21 cellular contexts compared by ENCODE assay signal in genomic region chr13:87769445-87769844, GRCh38.
DNase-seq lines count a peak whose midpoint lies in the region; ATAC-seq and TF ChIP-seq lines count a peak whose summit lies in the region.
"Had no signal": no experiment of that assay in that cellular context is flagged by ENCODE, and none has a peak within 500 bp of the region (broad histone marks: within the 10 kb centered on the region; RNA-seq: fewer than 3 reads in every experiment).

No MANE protein-coding gene starts in this region.

- no peak overlapping the region for H2BK15ac ChIP-seq in mesendoderm (replicated peaks; ENCODE audit: low read depth)

- no peak overlapping the region for H4K8ac ChIP-seq in mesendoderm (ENCODE audit: low read depth, low read length)

- H2AK5ac ChIP-seq in mesendoderm (ENCODE audit: low read length): no peak overlapping the region

- no peak overlapping the region for H4K5ac ChIP-seq in mesendoderm (ENCODE audit: low read length)

- no peak overlapping the region for H3K56ac ChIP-seq in mesendoderm (ENCODE audit: low read length)

- CTCF ChIA-PET in WTC11 (lab: Charles Lee): no interaction called here

- H3K4me1 Mint-ChIP-seq in WTC11: peaks cover 25% of the 10 kb centered on the region
- H3K4me1 Mint-ChIP-seq: B cell had no signal

- no CpG with 5 or more reads among the region's 4 CpGs for WGBS in mesendoderm (ENCODE audit: extremely low coverage, insufficient coverage, low lambda C conversion rate)

- H3K9me3 ChIP-seq in NT2/D1 (ENCODE audit: insufficient read depth, low read length): no peaks in the 10 kb centered on the region
- H3K9me3 ChIP-seq: A549; BLaER1 treated with 17β-estradiol and CSF1 and Interleukin-3, amounts not matched to agents 10 nM and 100 nM; Caco-2 had no signal

- H2BK120ac ChIP-seq in mesendoderm (ENCODE audit: low read depth, low read length): no peak overlapping the region

- peaks cover 22% of the 10 kb centered on the region for H3K27me3 Mint-ChIP-seq in WTC11 (ENCODE audit: low read depth)
- H3K27me3 Mint-ChIP-seq: B cell; CD4-positive, alpha-beta T cell had no signal

- intact Hi-C loops in Right ventricle myocardium inferior (cut with DNase I): no loop called here

- no peak for TF ChIP-seq CTCF in WTC11 (IDR thresholded peaks at IDR 0.05)

- no peak overlapping the region for H2BK5ac ChIP-seq in mesendoderm (ENCODE audit: low read length)

- no peak overlapping the region for H3K4me2 ChIP-seq in mesendoderm (ENCODE audit: low read length)
- H3K4me2 ChIP-seq: A549; BLaER1 treated with 17β-estradiol and CSF1 and Interleukin-3, amounts not matched to agents 10 nM and 100 nM had no signal

- POLR2A ChIA-PET in WTC11 (lab: Charles Lee): interaction anchor here (0.5 kb wide), 1 partner anchor 1154 kb away, joined by 5 read pairs; no protein-coding TSS in a partner anchor

- H3K23ac ChIP-seq in mesendoderm (ENCODE audit: low read length): no peak overlapping the region

- H3K27me3 ChIP-seq in NT2/D1 (ENCODE audit: insufficient read depth, insufficient read length) (no peaks in the 10 kb centered on the region), mesendoderm (ENCODE audit: insufficient read depth, low read length, poor library complexity) (no peaks in the 10 kb centered on the region)
- H3K27me3 ChIP-seq: BLaER1 treated with 17β-estradiol and CSF1 and Interleukin-3, amounts not matched to agents 10 nM and 100 nM had no signal

- no peaks in the 10 kb centered on the region for H3K79me2 ChIP-seq in mesendoderm (ENCODE audit: control insufficient read depth, insufficient read depth, low read length)

- no peak overlapping the region for H3K27ac ChIP-seq in mesendoderm (ENCODE audit: low read depth, low read length)
- H3K27ac ChIP-seq: 22Rv1; A549; BLaER1 treated with 17β-estradiol and CSF1 and Interleukin-3, amounts not matched to agents 10 nM and 100 nM; C4-2B had no signal

- H3K4me1 ChIP-seq in NT2/D1 (ENCODE audit: insufficient read depth, insufficient read length) (no peaks in the 10 kb centered on the region), mesendoderm (ENCODE audit: control insufficient read depth, low read depth, low read length) (no peaks in the 10 kb centered on the region)
- H3K4me1 ChIP-seq: A549; BLaER1 treated with 17β-estradiol and CSF1 and Interleukin-3, amounts not matched to agents 10 nM and 100 nM; Caco-2 had no signal

- H3K36me3 Mint-ChIP-seq in WTC11: no peaks in the 10 kb centered on the region
- H3K36me3 Mint-ChIP-seq: CD8-positive, alpha-beta T cell had no signal

- H3K4me3 Mint-ChIP-seq in WTC11: no peak overlapping the region
- H3K4me3 Mint-ChIP-seq: B cell; CD4-positive, alpha-beta T cell; CD8-positive, alpha-beta T cell had no signal

- H3K18ac ChIP-seq in mesendoderm (ENCODE audit: low read length): no peak overlapping the region

- no peaks in the 10 kb centered on the region for H3K79me1 ChIP-seq in mesendoderm (ENCODE audit: low read length)

- H3K9ac ChIP-seq in NT2/D1 (ENCODE audit: insufficient read length, low read depth) (no peak overlapping the region), mesendoderm (ENCODE audit: low read length) (no peak overlapping the region)
- H3K9ac ChIP-seq: BLaER1 treated with 17β-estradiol and CSF1 and Interleukin-3, amounts not matched to agents 10 nM and 100 nM had no signal

- peaks cover 5% of the 10 kb centered on the region; the same call in 1 of the 2 replicates for H3K9me3 Mint-ChIP-seq in WTC11

- DNase-seq in ELF-1 (ENCODE audit: low read depth, low spot score) (peak; percentile 59), NT2/D1 (ENCODE audit: low read depth, low spot score) (peak; percentile 11), WTC11 (ENCODE audit: low spot score) (no peak), mesendoderm (peak; percentile 3), Right ventricle myocardium inferior (ENCODE audit: missing footprints) (no peak), NCI-H526 treated with DMSO at 0.1 percent for 48 hours (lab: John Stamatoyannopoulos, UW) (no peak), NOMO-1 (lab: John Stamatoyannopoulos, UW; ENCODE audit: unreplicated experiment in 2 of 2) (no peak), left lobe of liver (ENCODE audit: low spot score) (no peak)
- DNase-seq: AML-193; Caco-2; Calu3; CD4-positive, alpha-beta T cell; CD8-positive, alpha-beta T cell; DMS79 treated with DMSO at 0.1 percent for 48 hours; GDM1 had no signal

- no peak overlapping the region for H3K4ac ChIP-seq in mesendoderm (ENCODE audit: low read depth, low read length)

- H3K36me3 ChIP-seq in NT2/D1 (ENCODE audit: insufficient read depth, insufficient read length, low read length) (no peaks in the 10 kb centered on the region), mesendoderm (ENCODE audit: control insufficient read depth, insufficient read depth, low read length) (no peaks in the 10 kb centered on the region)
- H3K36me3 ChIP-seq: BLaER1 treated with 17β-estradiol and CSF1 and Interleukin-3, amounts not matched to agents 10 nM and 100 nM had no signal

- H3K27ac Mint-ChIP-seq in WTC11: no peak overlapping the region
- H3K27ac Mint-ChIP-seq: B cell; CD4-positive, alpha-beta T cell; CD8-positive, alpha-beta T cell had no signal

- no peak overlapping the region for H3K4me3 ChIP-seq in NT2/D1 (ENCODE audit: insufficient read length, low read depth)
- H3K4me3 ChIP-seq in mesendoderm (ENCODE audit: low read length): no peak overlapping the region
- H3K4me3 ChIP-seq: A549; BLaER1 treated with 17β-estradiol and CSF1 and Interleukin-3, amounts not matched to agents 10 nM and 100 nM; GM12878 had no signal

- ATAC-seq in WTC11 (peak; percentile 78), Right ventricle myocardium inferior (no peak), left lobe of liver (no peak)
- ATAC-seq: A549; CD8-positive, alpha-beta T cell; GM12878 had no signal

TF ChIP-seq in WTC11, 78 proteins besides CTCF, POLR2A, EP300 and RAD21:
- TF ChIP-seq SMAD4 (CRISPR knock-in tag; IDR thresholded peaks at IDR 0.05) (no peak), OVOL2 (CRISPR knock-in tag; IDR thresholded peaks at IDR 0.05; ENCODE audit: borderline replicate concordance) (no peak), E2F4 (CRISPR knock-in tag; IDR thresholded peaks at IDR 0.05; ENCODE audit: borderline replicate concordance, low read depth) (no peak), ATF2 (CRISPR knock-in tag; IDR thresholded peaks at IDR 0.05; ENCODE audit: borderline replicate concordance, low read depth) (no peak)

Comparison
In these comparisons a context has a peak if more than half of its experiments do, and no peak if none do; other contexts are left out.
1. DNase-seq: peak in ELF-1 (single experiment), NT2/D1 (single experiment) and mesendoderm (single experiment); none in WTC11 (single experiment), Right ventricle myocardium inferior (single experiment), NCI-H526 treated with DMSO at 0.1 percent for 48 hours (single experiment), NOMO-1 (0 of 2) and left lobe of liver (single experiment).